In the genomic region with DNA sequence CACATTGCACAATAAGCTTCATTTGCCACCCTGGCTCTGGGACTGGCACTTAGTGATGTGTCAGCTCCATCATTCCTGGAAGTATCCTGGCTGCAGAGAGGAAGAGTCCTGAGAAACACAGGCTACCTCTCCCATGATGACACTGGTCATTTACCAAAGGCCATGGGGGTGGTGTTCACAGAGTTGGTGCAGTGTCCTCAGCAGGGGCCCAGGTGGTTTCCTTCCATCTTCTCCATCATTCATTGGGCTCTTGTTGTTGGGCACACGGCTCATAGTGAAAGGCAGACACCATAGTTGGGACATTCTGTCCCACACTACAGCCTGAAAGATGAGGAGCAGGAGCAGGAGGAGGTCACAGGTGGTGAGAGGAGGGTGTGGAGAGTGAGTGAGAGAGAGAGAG, we compare ENCODE assay signal across 1 cellular context.
TF ChIP-seq lines count a peak whose summit lies in the region.

No MANE protein-coding gene starts in this region.

TF ChIP-seq in HepG2, 621 proteins besides CTCF, POLR2A, EP300 and RAD21:
- TF ChIP-seq AGO1 (IDR thresholded peaks at IDR 0.05; ENCODE audit: low read depth, low read length, poor library complexity, severe bottlenecking) (no peak), MAF1 (CRISPR knock-in tag; IDR thresholded peaks at IDR 0.05; ENCODE audit: borderline replicate concordance) (no peak), ZNF543 (CRISPR knock-in tag; IDR thresholded peaks at IDR 0.05) (no peak), ZNF562 (CRISPR knock-in tag; IDR thresholded peaks at IDR 0.05; ENCODE audit: borderline replicate concordance) (no peak), CENPBD1 (CRISPR knock-in tag; IDR thresholded peaks at IDR 0.05; ENCODE audit: borderline replicate concordance, low read depth) (no peak), TBX3 (IDR thresholded peaks at IDR 0.05; ENCODE audit: borderline replicate concordance) (0 out of 2 replicates have a peak, but pooled peaks have one; percentile 8), TBX2 (CRISPR knock-in tag; IDR thresholded peaks at IDR 0.05; ENCODE audit: borderline replicate concordance) (no peak), ZSCAN30 (CRISPR knock-in tag; IDR thresholded peaks at IDR 0.05) (no peak), ARNT (IDR thresholded peaks at IDR 0.05) (no peak), HMG20B (CRISPR knock-in tag; conservative IDR thresholded peaks at IDR 0.05) (no peak), ATAD3A (CRISPR knock-in tag; IDR thresholded peaks at IDR 0.05) (no peak), ZNF20 (CRISPR knock-in tag; IDR thresholded peaks at IDR 0.05) (no peak), ARNT2 (CRISPR knock-in tag; IDR thresholded peaks at IDR 0.05; ENCODE audit: low read depth) (no peak), CEBPB (IDR thresholded peaks at IDR 0.05; ENCODE audit: borderline replicate concordance, low read depth, low read length) (peak; percentile 66; the same call in 1 of the 2 replicates)
